Comparison of ENCODE assay signal across 17 cellular contexts in genomic region chr11:60942970-60943565, GRCh38. TPM values are rescaled to one million over a fixed set of nuclear protein-coding genes. Genes with fewer than 3 reads are reported as not detected.
DNase-seq lines count a peak whose midpoint lies in the region; ATAC-seq and TF ChIP-seq lines count a peak whose summit lies in the region.
"Had no signal": no experiment of that assay in that cellular context is flagged by ENCODE, and none has a peak within 500 bp of the region (broad histone marks: within the 10 kb centered on the region; RNA-seq: fewer than 3 reads in every experiment).

No MANE protein-coding gene starts in this region.

- peaks cover 5 to 73% (median 39%) of the 10 kb centered on the region in 4 donors for H3K36me3 ChIP-seq in upper lobe of left lung
- no peaks in the 10 kb centered on the region for H3K36me3 ChIP-seq in WERI-Rb-1

- H3K27me3 ChIP-seq in upper lobe of left lung (no peaks in the 10 kb centered on the region), WERI-Rb-1 (ENCODE audit: insufficient read depth, low read depth, severe bottlenecking) (no peaks in the 10 kb centered on the region)

- H3K4me3 ChIP-seq in upper lobe of left lung, result no peak overlapping the region
- H3K4me3 ChIP-seq in WERI-Rb-1 (ENCODE audit: low read depth, low read length), result no peak overlapping the region
- H3K4me3 ChIP-seq: A549, SK-N-MC had no signal

- H3K9me3 ChIP-seq in upper lobe of left lung, result no peaks in the 10 kb centered on the region
- no peaks in the 10 kb centered on the region for H3K9me3 ChIP-seq in WERI-Rb-1 (ENCODE audit: severe bottlenecking)
- H3K9me3 ChIP-seq: A549 had no signal

- 58 to 63% methylated on average over 4 to 9 of the region's 9 CpGs for WGBS in upper lobe of left lung, 2 donors

- H3K4me1 ChIP-seq in upper lobe of left lung, result peaks cover 3 to 37% (median 19%) of the 10 kb centered on the region in 4 donors
- H3K4me1 ChIP-seq: A549 had no signal

- TF ChIP-seq POLR2A in upper lobe of left lung (IDR thresholded peaks at IDR 0.05), result no peak

- TF ChIP-seq CTCF in upper lobe of left lung (IDR thresholded peaks at IDR 0.05) (no peak), WERI-Rb-1 (IDR thresholded peaks at IDR 0.05; ENCODE audit: low read depth, low read length) (no peak)

- DNase-seq in NCI-H1417 (lab: John Stamatoyannopoulos, UW) (peak in 2 of 3 experiments; percentile 44 to 79), NCI-H1417 treated with DMSO at 0.1 percent for 48 hours (lab: John Stamatoyannopoulos, UW) (no peak), NCI-H446 treated with DMSO at 0.1 percent for 48 hours (lab: John Stamatoyannopoulos, UW) (peak; percentile 13), epithelial cell of prostate (ENCODE audit: low read depth, low spot score) (peak; percentile 85), upper lobe of left lung (peak in 1 of 2 donors; percentile 80), left cardiac atrium (no peak), WERI-Rb-1 (no peak)
- DNase-seq: activated CD4-positive, alpha-beta T cell treated with anti-CD3 and anti-CD28 coated beads for 1 hour; cerebellar nuclear complex; foreskin fibroblast; kidney glomerular epithelial cell; occipital lobe; stimulated activated naive B cell treated with anti-CD40 and anti-IgM and Interleukin-4, amounts not matched to agents 10 μg/mL and 1 μg/mL and 100 μg/mL, for 72 hours had no signal

- intact Hi-C loops in left cardiac atrium (cut with DNase I), result no loop called here

- ATAC-seq in upper lobe of left lung (ENCODE audit: low FRiP score in 2 of 2) (no peak), HG03469 (IDR thresholded peaks at IDR 0.05; ENCODE audit: unreplicated experiment) (no peak), left cardiac atrium (no peak)
- ATAC-seq: A549; stimulated activated naive B cell treated with anti-CD40 and anti-IgM and Interleukin-4, amounts not matched to agents 10 μg/mL and 1 μg/mL and 100 μg/mL, for 72 hours had no signal

- TF ChIP-seq EP300 in upper lobe of left lung (IDR thresholded peaks at IDR 0.05), result no peak

- H3K27ac ChIP-seq in epithelial cell of prostate (peak overlapping the region; percentile 69), upper lobe of left lung (peak overlapping the region in 3 of 4 donors; percentile 51 to 57 (median 57)), WERI-Rb-1 (no peak overlapping the region)
- H3K27ac ChIP-seq: A549, SK-N-MC had no signal

RNA-seq across cellular contexts. Expression of gene SLC15A3, which starts 8.9 kb away (rescaled TPM):
- 100 to 1,000 TPM in 4 of 6 donors, 10 to 100 TPM in 2; 29.5 to 186 (median 115) TPM for total RNA-seq in upper lobe of left lung
- total RNA-seq in left cardiac atrium, result 10 to 100 TPM; 24.8 to 30.6 TPM
- total RNA-seq: NCI-H460 had no signal

RNA-seq across cellular contexts. Expression of gene TMEM132A, which starts 18.8 kb away (rescaled TPM):
- total RNA-seq in upper lobe of left lung (10 to 100 TPM in 2 of 6 donors, 1 to 10 TPM in 4; 3.6 to 18.2 (median 9.4) TPM), left cardiac atrium (1 to 10 TPM; 5.1 to 9.7 TPM)

RNA-seq across cellular contexts. Expression of gene CD6, which starts 28.4 kb away (rescaled TPM):
- total RNA-seq in upper lobe of left lung, result 10 to 100 TPM in 2 of 6 donors, 1 to 10 TPM in 4; 3.8 to 27.2 (median 5.3) TPM
- 1 to 10 TPM in 1 of 2 donors, under 1 TPM in 1; 0.65 to 1.2 TPM for total RNA-seq in left cardiac atrium
- total RNA-seq: NCI-H460 had no signal

RNA-seq across cellular contexts. Expression of gene TMEM109, which starts 29.1 kb away (rescaled TPM):
- total RNA-seq in upper lobe of left lung (100 to 1,000 TPM in 5 of 6 donors, 10 to 100 TPM in 1; 27.2 to 153 (median 129) TPM), left cardiac atrium (100 to 1,000 TPM in 1 of 2 donors, 10 to 100 TPM in 1; 98.1 to 109 TPM)

RNA-seq across cellular contexts. Expression of gene PRPF19, which starts 36.7 kb away (rescaled TPM):
- total RNA-seq in upper lobe of left lung, result 10 to 100 TPM; 10.5 to 72.8 (median 55.1) TPM
- total RNA-seq in left cardiac atrium, result 10 to 100 TPM; 40.3 to 42.3 TPM

Comparison
In these comparisons a context has a peak if more than half of its experiments do, and no peak if none do; other contexts are left out.
1. DNase-seq: peak in NCI-H1417 (2 of 3), NCI-H446 treated with DMSO at 0.1 percent for 48 hours (single experiment) and epithelial cell of prostate (single experiment); none in NCI-H1417 treated with DMSO at 0.1 percent for 48 hours (single experiment), left cardiac atrium (single experiment) and WERI-Rb-1 (single experiment).